8 cellular contexts compared by ENCODE assay signal in the genomic region with DNA sequence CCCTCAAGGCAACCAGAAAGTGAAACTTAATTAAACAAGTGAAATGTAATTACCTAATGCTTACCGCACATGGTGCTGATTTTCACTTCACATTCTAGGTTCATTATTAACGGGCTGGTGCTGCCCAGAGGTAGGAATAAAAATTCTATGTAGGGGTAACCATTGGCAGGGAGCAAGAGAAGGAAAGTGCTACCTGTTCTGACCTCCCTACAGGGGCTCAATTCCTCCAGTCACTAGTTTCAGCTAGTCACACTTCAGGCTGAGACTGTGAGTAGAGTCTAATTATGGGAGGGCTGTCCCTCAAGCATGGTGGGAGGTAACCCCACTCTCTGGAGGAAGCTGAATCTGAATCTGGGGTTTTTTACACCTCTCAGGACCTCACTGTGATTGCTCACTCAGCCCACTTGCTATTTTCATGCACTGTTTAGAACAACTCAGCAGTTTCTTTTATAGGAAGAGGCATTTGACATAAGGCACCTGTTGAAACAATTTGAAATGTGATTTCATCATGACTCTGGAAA.
DNase-seq lines count a peak whose midpoint lies in the region; ATAC-seq and TF ChIP-seq lines count a peak whose summit lies in the region.

No MANE protein-coding gene starts in this region.

- in situ Hi-C loops in mammary epithelial cell (cut with MboI; ENCODE audit: low sequenced_read_pairs in 2 of 2): no loop called here

- H3K27me3 ChIP-seq in CD8-positive, alpha-beta memory T cell (ENCODE audit: insufficient read depth, low read length, poor library complexity, severe bottlenecking): no peaks in the 10 kb centered on the region
- H3K27me3 ChIP-seq in mammary epithelial cell (ENCODE audit: insufficient read depth, low read length): no peaks in the 10 kb centered on the region
- H3K27me3 ChIP-seq in Caco-2 (replicated peaks; ENCODE audit: control insufficient read depth, insufficient read depth, low read length): no peaks in the 10 kb centered on the region

- TF ChIP-seq CTCF in mammary epithelial cell (conservative IDR thresholded peaks at IDR 0.05 in 1 of 2, IDR thresholded peaks at IDR 0.05 in 1 of 2; ENCODE audit: extremely low read depth in 1 of 2, insufficient read depth in 1 of 2, low read depth in 1 of 2, low read length in 2 of 2) (no peak), Caco-2 (IDR thresholded peaks at IDR 0.05; ENCODE audit: insufficient read depth in 1 of 2, low read depth in 1 of 2, low read length in 1 of 2, severe bottlenecking in 1 of 2, unreplicated experiment in 1 of 2) (no peak)

- no peaks in the 10 kb centered on the region for H3K27me3 Mint-ChIP-seq in CD8-positive, alpha-beta memory T cell
- H3K27me3 Mint-ChIP-seq in Caco-2 (ENCODE audit: insufficient read depth, unreplicated experiment): no peaks in the 10 kb centered on the region

- H3K79me2 ChIP-seq in mammary epithelial cell (ENCODE audit: insufficient read depth, low read length): peaks cover 1% of the 10 kb centered on the region

- H3K27ac ChIP-seq in CD8-positive, alpha-beta memory T cell (ENCODE audit: low read depth, low read length): peak overlapping the region; percentile 21
- no peak overlapping the region for H3K27ac ChIP-seq in mammary epithelial cell (ENCODE audit: insufficient read depth, low read depth, low read length)

- H2AFZ ChIP-seq in mammary epithelial cell (ENCODE audit: low read depth, low read length): no peak overlapping the region

- H3K4me1 Mint-ChIP-seq in CD8-positive, alpha-beta memory T cell: peaks cover 75 to 90% (median 86%) of the 10 kb centered on the region in 3 donors
- peaks cover 40% of the 10 kb centered on the region for H3K4me1 Mint-ChIP-seq in Caco-2 (ENCODE audit: low read depth, unreplicated experiment)

- no TSS peak for BruUV-seq in mammary epithelial cell (replicated peaks; lab: Mats Ljungman, UMichigan)
- no TSS peak for BruUV-seq in Caco-2 (replicated peaks; lab: Mats Ljungman, UMichigan)

- H3K4me3 Mint-ChIP-seq in CD8-positive, alpha-beta memory T cell: peak overlapping the region; percentile 72 to 87 (median 85)
- no peak overlapping the region for H3K4me3 Mint-ChIP-seq in Caco-2 (ENCODE audit: unreplicated experiment)

- H3K27ac Mint-ChIP-seq in CD8-positive, alpha-beta memory T cell: peak overlapping the region; percentile 84 to 96 (median 94)
- H3K27ac Mint-ChIP-seq in Caco-2 (ENCODE audit: unreplicated experiment): no peak overlapping the region

- WGBS in mammary epithelial cell (ENCODE audit: low coverage, missing lambda C conversion rate): 8% methylated on average over 2 of the region's 2 CpGs

- no peaks in the 10 kb centered on the region for H3K9me3 ChIP-seq in CD8-positive, alpha-beta memory T cell (ENCODE audit: low read length)
- H3K9me3 ChIP-seq in mammary epithelial cell (replicated peaks; ENCODE audit: insufficient read depth, low read length) (no peaks in the 10 kb centered on the region), Caco-2 (peaks cover 10% of the 10 kb centered on the region; the same call in 1 of the 2 replicates)

- CTCF ChIA-PET in CD8-positive, alpha-beta memory T cell (lab: Charles Lee): interaction anchor here (1.0 to 1.9 kb wide), 3 partner anchors 12 to 75 kb away, joined by 4 to 6 read pairs (median 5); partner anchors contain the start of gene MAML2
- CTCF ChIA-PET in mammary epithelial cell (lab: Charles Lee; ENCODE audit: low non-redundant PET) (no interaction called here), Caco-2 (lab: Charles Lee) (no interaction called here)

- no peaks in the 10 kb centered on the region for H4K20me1 ChIP-seq in mammary epithelial cell (ENCODE audit: insufficient read depth, low read length)

- H3K36me3 ChIP-seq in CD8-positive, alpha-beta memory T cell (ENCODE audit: insufficient read depth, low read length): no peaks in the 10 kb centered on the region
- no peaks in the 10 kb centered on the region for H3K36me3 ChIP-seq in mammary epithelial cell (ENCODE audit: insufficient read depth, low read length)
- H3K36me3 ChIP-seq in Caco-2 (ENCODE audit: control insufficient read depth, insufficient read depth, low read length): no peaks in the 10 kb centered on the region

- POLR2A ChIA-PET in CD8-positive, alpha-beta memory T cell (lab: Charles Lee): interaction anchor here (1.0 kb wide), 3 partner anchors 9 to 76 kb away, joined by 3 to 6 read pairs (median 3); partner anchors contain the start of gene MAML2
- POLR2A ChIA-PET in Caco-2 (lab: Charles Lee): no interaction called here

- dilution Hi-C loops in mammary epithelial cell (cut with HindIII; ENCODE audit: low sequenced_read_pairs): no loop called here

- intact Hi-C loops in mammary epithelial cell (cut with micrococcal nuclease): no loop called here
- intact Hi-C loops in Caco-2 (cut with micrococcal nuclease; ENCODE audit: unreplicated experiment): no loop called here

- peak overlapping the region; percentile 17 for H3K9ac ChIP-seq in mammary epithelial cell (ENCODE audit: insufficient read depth, low read length)

- peak in 2 of 5 donors; percentile 37 to 47 for DNase-seq in CD8-positive, alpha-beta memory T cell
- DNase-seq in mammary epithelial cell: no peak
- DNase-seq in stimulated activated CD4-positive, alpha-beta T cell treated with anti-CD3 and anti-CD28 coated beads, Interleukin-4, amount 100 ng/mL, for 1 hour: peak; percentile 29
- no peak for DNase-seq in EL
- no peak for DNase-seq in Caco-2
- no peak for DNase-seq in nucleus accumbens (lab: John Stamatoyannopoulos, UW)

- H3K4me1 ChIP-seq in CD8-positive, alpha-beta memory T cell (ENCODE audit: insufficient read depth, low read length): peaks cover 58% of the 10 kb centered on the region
- H3K4me1 ChIP-seq in mammary epithelial cell (ENCODE audit: insufficient read depth, low read length) (peaks cover 27% of the 10 kb centered on the region), Caco-2 (peaks cover 25% of the 10 kb centered on the region)

- peak overlapping the region; percentile 9 for H3K4me2 ChIP-seq in mammary epithelial cell (ENCODE audit: insufficient read depth, low read depth, low read length)

- H3K36me3 Mint-ChIP-seq in CD8-positive, alpha-beta memory T cell: peaks cover 13 to 23% (median 16%) of the 10 kb centered on the region in 3 donors
- H3K36me3 Mint-ChIP-seq in Caco-2 (ENCODE audit: insufficient read depth, unreplicated experiment): peaks cover 21% of the 10 kb centered on the region

- ATAC-seq in GM21390 (IDR thresholded peaks at IDR 0.05; ENCODE audit: unreplicated experiment) (peak; percentile 96), HG03575 (IDR thresholded peaks at IDR 0.05; ENCODE audit: extremely low read depth, insufficient number of reproducible peaks, low FRiP score, unreplicated experiment) (peak; percentile 74)

- H3K9me3 Mint-ChIP-seq in CD8-positive, alpha-beta memory T cell: peaks cover 0 to 8% (median 0%) of the 10 kb centered on the region in 5 donors
- H3K9me3 Mint-ChIP-seq in Caco-2 (ENCODE audit: unreplicated experiment): peaks cover 31% of the 10 kb centered on the region

- H3K4me3 ChIP-seq in CD8-positive, alpha-beta memory T cell (ENCODE audit: low read length): peak overlapping the region; percentile 53
- H3K4me3 ChIP-seq in mammary epithelial cell (replicated peaks in 1 of 3; ENCODE audit: insufficient read depth in 1 of 3, low read depth in 2 of 3, low read length in 3 of 3): no peak overlapping the region
- H3K4me3 ChIP-seq in Caco-2 (ENCODE audit: low read depth, low read length): no peak overlapping the region
